11 cellular contexts compared by ENCODE assay signal in the genomic region with DNA sequence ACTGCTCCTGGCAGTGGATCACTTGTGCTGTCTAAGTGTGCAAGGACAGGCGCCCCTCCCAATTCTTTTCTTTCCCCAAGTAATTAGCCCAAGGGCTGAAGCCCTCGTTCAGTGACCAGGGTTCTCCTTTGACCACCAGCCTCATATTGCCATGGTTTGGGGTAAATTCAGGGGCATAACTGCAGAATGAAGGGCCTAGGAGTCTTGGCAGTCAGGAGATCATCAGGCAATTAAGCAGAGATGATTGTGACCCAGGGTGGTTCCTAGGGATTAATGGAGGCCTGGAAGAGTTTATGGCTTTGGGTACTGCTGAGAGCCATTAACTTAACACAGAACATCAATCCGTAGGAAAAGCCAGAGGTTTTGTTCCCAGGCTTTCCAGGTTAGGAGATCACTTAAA.
DNase-seq lines count a peak whose midpoint lies in the region; ATAC-seq and TF ChIP-seq lines count a peak whose summit lies in the region.
"Had no signal": no experiment of that assay in that cellular context is flagged by ENCODE, and none has a peak within 500 bp of the region (broad histone marks: within the 10 kb centered on the region; RNA-seq: fewer than 3 reads in every experiment).

No MANE protein-coding gene starts in this region.

- H3K9me3 ChIP-seq in liver (ENCODE audit: control insufficient read depth in 4 of 4, low read length in 3 of 4) = no peaks in the 10 kb centered on the region
- no peaks in the 10 kb centered on the region for H3K9me3 ChIP-seq in thyroid gland

- H3K27ac Mint-ChIP-seq in activated CD4-positive, alpha-beta T cell treated with anti-CD3 and anti-CD28 coated beads for 36 hours = peak overlapping the region; percentile 96
- peak overlapping the region; percentile 94 for H3K27ac Mint-ChIP-seq in activated T-helper 1 cell treated with anti-CD3 and anti-CD28 coated beads, Interleukin-12 subunit alpha, Interleukin-12 subunit beta, Interleukin-2, Interleukin-4 antibody, amounts not matched to agents 30 ng/mL and 10 ng/mL and 1 ng/mL, durations not matched to agents 14 hours and 24 hours and 36 hours
- H3K27ac Mint-ChIP-seq in stimulated activated naive B cell treated with anti-CD40 and anti-IgM and Interleukin-4, amounts not matched to agents 10 μg/mL and 1 μg/mL and 100 μg/mL, for 72 hours = peak overlapping the region; percentile 85

- H3K36me3 Mint-ChIP-seq in activated CD4-positive, alpha-beta T cell treated with anti-CD3 and anti-CD28 coated beads for 36 hours (ENCODE audit: low read depth) = peaks cover 54% of the 10 kb centered on the region
- H3K36me3 Mint-ChIP-seq in activated T-helper 1 cell treated with anti-CD3 and anti-CD28 coated beads, Interleukin-12 subunit alpha, Interleukin-12 subunit beta, Interleukin-2, Interleukin-4 antibody, amounts not matched to agents 30 ng/mL and 10 ng/mL and 1 ng/mL, durations not matched to agents 14 hours and 24 hours and 36 hours (ENCODE audit: low read depth) = peaks cover 35% of the 10 kb centered on the region
- peaks cover 48 to 72% of the 10 kb centered on the region in 2 donors for H3K36me3 Mint-ChIP-seq in stimulated activated naive B cell treated with anti-CD40 and anti-IgM and Interleukin-4, amounts not matched to agents 10 μg/mL and 1 μg/mL and 100 μg/mL, for 72 hours

- POLR2A ChIA-PET in activated CD4-positive, alpha-beta T cell treated with anti-CD3 and anti-CD28 coated beads for 36 hours (lab: Charles Lee) = interaction anchor here (0.6 to 2.3 kb wide), 8 partner anchors 30 to 533 kb away, joined by 3 to 21 read pairs (median 4); no protein-coding TSS in a partner anchor

- H3K27me3 ChIP-seq in liver (ENCODE audit: control insufficient read depth in 4 of 4, insufficient read depth in 4 of 4, low read length in 3 of 4) (no peaks in the 10 kb centered on the region), thyroid gland (no peaks in the 10 kb centered on the region)

- no peak for ATAC-seq in activated CD4-positive, alpha-beta T cell treated with anti-CD3 and anti-CD28 coated beads for 36 hours
- no peak for ATAC-seq in stimulated activated naive B cell treated with anti-CD40 and anti-IgM and Interleukin-4, amounts not matched to agents 10 μg/mL and 1 μg/mL and 100 μg/mL, for 72 hours (replicated peaks)
- ATAC-seq in HG02970 (IDR thresholded peaks at IDR 0.05; ENCODE audit: low FRiP score, unreplicated experiment) (no peak), HG03439 (IDR thresholded peaks at IDR 0.05; ENCODE audit: unreplicated experiment) (no peak)
- ATAC-seq: left lobe of liver had no signal

- H3K4me3 ChIP-seq in liver (ENCODE audit: low read depth in 1 of 3, low read length in 3 of 3) = no peak overlapping the region
- no peak overlapping the region for H3K4me3 ChIP-seq in thyroid gland (replicated peaks in 1 of 3)

- 88% methylated on average over 3 of the region's 3 CpGs for WGBS in liver
- WGBS in thyroid gland, 2 donors = 77 to 80% methylated on average over 3 of the region's 3 CpGs

- intact Hi-C loops in activated CD4-positive, alpha-beta T cell treated with anti-CD3 and anti-CD28 coated beads for 36 hours (cut with DNase I, micrococcal nuclease) = loop anchor here (1.0 to 5.0 kb wide), 13 partner anchors 30 to 1739 kb away; a partner anchor contains a TSS
- intact Hi-C loops in activated T-helper 1 cell treated with anti-CD3 and anti-CD28 coated beads, Interleukin-12 subunit alpha, Interleukin-12 subunit beta, Interleukin-2, Interleukin-4 antibody, amounts not matched to agents 30 ng/mL and 10 ng/mL and 1 ng/mL, durations not matched to agents 14 hours and 24 hours and 36 hours (cut with micrococcal nuclease) = loop anchor here (1.0 to 10.0 kb wide), 8 partner anchors 54 to 1924 kb away; a partner anchor contains a TSS
- intact Hi-C loops in thyroid gland (cut with DNase I) = no loop called here

- no peak for TF ChIP-seq POLR2A in thyroid gland (IDR thresholded peaks at IDR 0.05)

- H3K4me3 Mint-ChIP-seq in activated CD4-positive, alpha-beta T cell treated with anti-CD3 and anti-CD28 coated beads for 36 hours = peak overlapping the region; percentile 57
- no peak overlapping the region for H3K4me3 Mint-ChIP-seq in activated T-helper 1 cell treated with anti-CD3 and anti-CD28 coated beads, Interleukin-12 subunit alpha, Interleukin-12 subunit beta, Interleukin-2, Interleukin-4 antibody, amounts not matched to agents 30 ng/mL and 10 ng/mL and 1 ng/mL, durations not matched to agents 14 hours and 24 hours and 36 hours
- H3K4me3 Mint-ChIP-seq in stimulated activated naive B cell treated with anti-CD40 and anti-IgM and Interleukin-4, amounts not matched to agents 10 μg/mL and 1 μg/mL and 100 μg/mL, for 72 hours = no peak overlapping the region

- peak overlapping the region; percentile 91 for H3K27ac ChIP-seq in liver (ENCODE audit: low read depth in 1 of 2, low read length in 2 of 2)
- no peak overlapping the region for H3K27ac ChIP-seq in thyroid gland

- no peak for TF ChIP-seq RAD21 in liver (IDR thresholded peaks at IDR 0.05)

- CTCF ChIA-PET in activated CD4-positive, alpha-beta T cell treated with anti-CD3 and anti-CD28 coated beads for 36 hours (lab: Charles Lee) = interaction anchor here (2.1 to 3.0 kb wide), 4 partner anchors 30 to 179 kb away, joined by 9 to 21 read pairs (median 12); no protein-coding TSS in a partner anchor

- peaks cover 0 to 2% (median under 1%) of the 10 kb centered on the region in 4 donors for H3K36me3 ChIP-seq in liver (ENCODE audit: control insufficient read depth in 4 of 4, insufficient read depth in 3 of 4, low read depth in 1 of 4, low read length in 3 of 4)
- peaks cover 16 to 30% of the 10 kb centered on the region in 2 donors for H3K36me3 ChIP-seq in thyroid gland

- H3K4me1 ChIP-seq in liver (ENCODE audit: control insufficient read depth in 4 of 4, insufficient read depth in 4 of 4, low read length in 3 of 4) = peaks cover 14 to 63% (median 46%) of the 10 kb centered on the region in 4 donors
- peaks cover 0 to 4% of the 10 kb centered on the region in 2 donors for H3K4me1 ChIP-seq in thyroid gland

- no peak overlapping the region for H3K9ac ChIP-seq in liver (ENCODE audit: low read depth in 1 of 2, low read length in 2 of 2)

- TF ChIP-seq CTCF in liver (IDR thresholded peaks at IDR 0.05; ENCODE audit: low read depth, low read length, missing input control) (no peak), thyroid gland (IDR thresholded peaks at IDR 0.05) (no peak)

- H3K27me3 Mint-ChIP-seq in activated CD4-positive, alpha-beta T cell treated with anti-CD3 and anti-CD28 coated beads for 36 hours = peaks cover 3% of the 10 kb centered on the region
- peaks cover 3% of the 10 kb centered on the region for H3K27me3 Mint-ChIP-seq in activated T-helper 1 cell treated with anti-CD3 and anti-CD28 coated beads, Interleukin-12 subunit alpha, Interleukin-12 subunit beta, Interleukin-2, Interleukin-4 antibody, amounts not matched to agents 30 ng/mL and 10 ng/mL and 1 ng/mL, durations not matched to agents 14 hours and 24 hours and 36 hours (ENCODE audit: insufficient read depth)
- no peaks in the 10 kb centered on the region for H3K27me3 Mint-ChIP-seq in stimulated activated naive B cell treated with anti-CD40 and anti-IgM and Interleukin-4, amounts not matched to agents 10 μg/mL and 1 μg/mL and 100 μg/mL, for 72 hours

- H3K4me1 Mint-ChIP-seq in activated CD4-positive, alpha-beta T cell treated with anti-CD3 and anti-CD28 coated beads for 36 hours = peaks cover 71% of the 10 kb centered on the region
- peaks cover 85% of the 10 kb centered on the region for H3K4me1 Mint-ChIP-seq in activated T-helper 1 cell treated with anti-CD3 and anti-CD28 coated beads, Interleukin-12 subunit alpha, Interleukin-12 subunit beta, Interleukin-2, Interleukin-4 antibody, amounts not matched to agents 30 ng/mL and 10 ng/mL and 1 ng/mL, durations not matched to agents 14 hours and 24 hours and 36 hours (ENCODE audit: low read depth)
- peaks cover 29 to 49% of the 10 kb centered on the region in 2 donors for H3K4me1 Mint-ChIP-seq in stimulated activated naive B cell treated with anti-CD40 and anti-IgM and Interleukin-4, amounts not matched to agents 10 μg/mL and 1 μg/mL and 100 μg/mL, for 72 hours

- H3K9me3 Mint-ChIP-seq in activated CD4-positive, alpha-beta T cell treated with anti-CD3 and anti-CD28 coated beads for 36 hours (ENCODE audit: low read depth) = no peaks in the 10 kb centered on the region
- no peaks in the 10 kb centered on the region for H3K9me3 Mint-ChIP-seq in activated T-helper 1 cell treated with anti-CD3 and anti-CD28 coated beads, Interleukin-12 subunit alpha, Interleukin-12 subunit beta, Interleukin-2, Interleukin-4 antibody, amounts not matched to agents 30 ng/mL and 10 ng/mL and 1 ng/mL, durations not matched to agents 14 hours and 24 hours and 36 hours
- H3K9me3 Mint-ChIP-seq in stimulated activated naive B cell treated with anti-CD40 and anti-IgM and Interleukin-4, amounts not matched to agents 10 μg/mL and 1 μg/mL and 100 μg/mL, for 72 hours = no peaks in the 10 kb centered on the region

- DNase-seq in activated CD4-positive, alpha-beta T cell treated with anti-CD3 and anti-CD28 coated beads for 36 hours = no peak
- DNase-seq in activated CD4-positive, alpha-beta T cell treated with anti-CD3 and anti-CD28 coated beads for 1 hour = no peak
- no peak for DNase-seq in activated T-helper 1 cell treated with anti-CD3 and anti-CD28 coated beads, Interleukin-12 subunit alpha, Interleukin-12 subunit beta, Interleukin-2, Interleukin-4 antibody, amounts not matched to agents 30 ng/mL and 10 ng/mL and 1 ng/mL, durations not matched to agents 14 hours and 24 hours and 36 hours (ENCODE audit: low spot score)
- no peak for DNase-seq in stimulated activated naive B cell treated with anti-CD40 and anti-IgM and Interleukin-4, amounts not matched to agents 10 μg/mL and 1 μg/mL and 100 μg/mL, for 72 hours
- no peak for DNase-seq in thyroid gland
- DNase-seq: DMS79 treated with DMSO at 0.1 percent for 48 hours, NCI-H1436 had no signal

TF ChIP-seq in liver, 16 proteins besides CTCF, POLR2A, EP300 and RAD21 (continues in another document):
- TF ChIP-seq EGR1 (IDR thresholded peaks at IDR 0.05; ENCODE audit: low read depth in 2 of 2) = no peak
- no peak for TF ChIP-seq SP1 (IDR thresholded peaks at IDR 0.05)
- TF ChIP-seq JUND (IDR thresholded peaks at IDR 0.05) = no peak
- no peak for TF ChIP-seq HNF4G (IDR thresholded peaks at IDR 0.05)
- no peak for TF ChIP-seq RXRA (IDR thresholded peaks at IDR 0.05)

Comparison
In these comparisons a context has a peak if more than half of its experiments do, and no peak if none do; other contexts are left out.
1. H3K27ac ChIP-seq: peak in liver (2 of 2); none in thyroid gland (0 of 3).
2. Peak in every context shown above with its lines, with median percentiles within 50 percentile points of each other: H3K27ac Mint-ChIP-seq.